21 cellular contexts compared by ENCODE assay signal in genomic region chr20:51396365-51396909, GRCh38.
DNase-seq lines count a peak whose midpoint lies in the region; ATAC-seq and TF ChIP-seq lines count a peak whose summit lies in the region.
"Had no signal": no experiment of that assay in that cellular context is flagged by ENCODE, and none has a peak within 500 bp of the region (broad histone marks: within the 10 kb centered on the region; RNA-seq: fewer than 3 reads in every experiment).

No MANE protein-coding gene starts in this region.

- DNase-seq in heart right ventricle (no peak), Right ventricle myocardium inferior (ENCODE audit: missing footprints) (no peak), RWPE2 (ENCODE audit: low spot score) (peak; percentile 49), right cardiac atrium (peak in 2 of 3 donors; percentile 41 to 65), testis (peak; percentile 46), superior temporal gyrus (ENCODE audit: extremely low spot score) (no peak), NCI-H526 (lab: John Stamatoyannopoulos, UW) (no peak)
- no peak for DNase-seq in stimulated activated CD4-positive, alpha-beta T cell treated with anti-CD3 and anti-CD28 coated beads, Interleukin-1b, Interleukin-23, amount 100 ng/mL, for 48 hours
- DNase-seq: ACHN; CD8-positive, alpha-beta memory T cell; DND-41; GDM1; HFFc6; KBM-7; NCI-H1048; NCI-H146; NCI-H226; NCI-H69; SHP77 had no signal

- WGBS in heart right ventricle, 2 donors, result 58 to 61% methylated on average over 7 of the region's 7 CpGs
- WGBS in right cardiac atrium, result 52% methylated on average over 7 of the region's 7 CpGs
- WGBS in testis, 2 donors, result 42 to 55% methylated on average over 7 of the region's 7 CpGs

- H3K4me3 ChIP-seq in heart right ventricle (no peak overlapping the region), RWPE2 (ENCODE audit: severe bottlenecking) (no peak overlapping the region), right cardiac atrium (ENCODE audit: low read length) (no peak overlapping the region), testis (no peak overlapping the region)
- H3K4me3 ChIP-seq: GM23338 had no signal

- TF ChIP-seq CTCF in heart right ventricle (IDR thresholded peaks at IDR 0.05) (no peak), RWPE2 (IDR thresholded peaks at IDR 0.05; ENCODE audit: poor library complexity, severe bottlenecking) (no peak), testis (IDR thresholded peaks at IDR 0.05) (no peak)

- H3K4me1 ChIP-seq in heart right ventricle (peaks cover 6 to 77% (median 51%) of the 10 kb centered on the region in 9 donors), RWPE2 (ENCODE audit: insufficient read depth, poor library complexity, severe bottlenecking) (no peaks in the 10 kb centered on the region), right cardiac atrium (ENCODE audit: control insufficient read depth, insufficient read depth, low read length) (peaks cover 5% of the 10 kb centered on the region), testis (peaks cover 5% of the 10 kb centered on the region)

- TF ChIP-seq POLR2A in testis (IDR thresholded peaks at IDR 0.05), result no peak

- H3K36me3 ChIP-seq in heart right ventricle (no peaks in the 10 kb centered on the region), RWPE2 (ENCODE audit: low read depth) (no peaks in the 10 kb centered on the region), testis (ENCODE audit: low read depth, missing control alignments) (no peaks in the 10 kb centered on the region)

- peak overlapping the region in 7 of 10 donors; percentile 1 to 62 (median 52) for H3K27ac ChIP-seq in heart right ventricle
- no peak overlapping the region for H3K27ac ChIP-seq in RWPE2 (ENCODE audit: poor library complexity, severe bottlenecking)
- no peak overlapping the region for H3K27ac ChIP-seq in right cardiac atrium (ENCODE audit: low read length)
- peak overlapping the region in 1 of 2 donors; percentile 57 for H3K27ac ChIP-seq in testis
- H3K27ac ChIP-seq: HL-60 had no signal

- H3K27me3 ChIP-seq in heart right ventricle, result no peaks in the 10 kb centered on the region
- no peaks in the 10 kb centered on the region for H3K27me3 ChIP-seq in RWPE2 (ENCODE audit: insufficient read depth, poor library complexity, severe bottlenecking)
- H3K27me3 ChIP-seq in right cardiac atrium (ENCODE audit: control insufficient read depth, insufficient read depth), result no peaks in the 10 kb centered on the region
- no peaks in the 10 kb centered on the region for H3K27me3 ChIP-seq in testis

- intact Hi-C loops in heart right ventricle (cut with DNase I) (loop anchor here in 1 of 10 donors (10.0 kb wide), 1 partner anchor 98 kb away; no protein-coding TSS in a partner anchor), Right ventricle myocardium inferior (cut with DNase I) (no loop called here), right cardiac atrium (cut with DNase I) (no loop called here), testis (cut with DNase I; ENCODE audit: low total_unique reads) (no loop called here)

- H3K9me3 ChIP-seq in heart right ventricle, result no peaks in the 10 kb centered on the region
- no peaks in the 10 kb centered on the region for H3K9me3 ChIP-seq in RWPE2 (ENCODE audit: severe bottlenecking)
- no peaks in the 10 kb centered on the region for H3K9me3 ChIP-seq in right cardiac atrium (ENCODE audit: control insufficient read depth, low read length)
- H3K9me3 ChIP-seq in testis, result no peaks in the 10 kb centered on the region

- ATAC-seq in heart right ventricle (peak in 4 of 8 donors; percentile 15 to 45 (median 33)), Right ventricle myocardium inferior (no peak), RWPE2 (ENCODE audit: low read depth) (no peak), right cardiac atrium (peak; percentile 54 to 82)

Comparison
In these comparisons a context has a peak if more than half of its experiments do, and no peak if none do; other contexts are left out.
1. ATAC-seq: peak in right cardiac atrium (2 of 2); none in Right ventricle myocardium inferior (single experiment) and RWPE2 (single experiment).
2. DNase-seq: peak in RWPE2 (single experiment), right cardiac atrium (2 of 3) and testis (single experiment); none in heart right ventricle (0 of 2), Right ventricle myocardium inferior (single experiment), stimulated activated CD4-positive, alpha-beta T cell treated with anti-CD3 and anti-CD28 coated beads, Interleukin-1b, Interleukin-23, amount 100 ng/mL, for 48 hours (single experiment), superior temporal gyrus (single experiment) and NCI-H526 (0 of 2).
3. H3K27ac ChIP-seq: peak in heart right ventricle (7 of 10); none in RWPE2 (single experiment) and right cardiac atrium (single experiment).